8 cellular contexts compared by ENCODE assay signal in genomic region chr4:173371292-173372192, GRCh38. TPM values are rescaled to one million over a fixed set of nuclear protein-coding genes. Genes with fewer than 3 reads are reported as not detected.
DNase-seq lines count a peak whose midpoint lies in the region; ATAC-seq, FAIRE-seq and TF ChIP-seq lines count a peak whose summit lies in the region.

No MANE protein-coding gene starts in this region.

- no peaks in the 10 kb centered on the region for H3K9me3 ChIP-seq in small intestine (ENCODE audit: control insufficient read depth, low read depth)

- H3K4me1 ChIP-seq in small intestine (ENCODE audit: control insufficient read depth in 2 of 2, insufficient read depth in 1 of 2, low read depth in 1 of 2, low read length in 1 of 2): no peaks in the 10 kb centered on the region

- peak; percentile 26 for ATAC-seq in HG02759 (IDR thresholded peaks at IDR 0.05; ENCODE audit: unreplicated experiment)

- FAIRE-seq in bronchial epithelial cell (lab: Jason Lieb, UNC) (no peak), small intestine (lab: Jason Lieb, UNC) (no peak)

- H3K36me3 ChIP-seq in bronchial epithelial cell (ENCODE audit: control insufficient read depth, insufficient read depth, low read length) (peaks cover 2% of the 10 kb centered on the region), small intestine (ENCODE audit: control insufficient read depth in 2 of 2, insufficient read depth in 2 of 2, low read length in 2 of 2) (no peaks in the 10 kb centered on the region)

- 0% methylated on average over 52 to 68 of the region's 68 CpGs for WGBS in small intestine, 3 donors

- H3K4me3 ChIP-seq in bronchial epithelial cell (ENCODE audit: low read depth, low read length) (peak overlapping the region; percentile 95), small intestine (ENCODE audit: low read depth in 1 of 2, low read length in 2 of 2) (peak overlapping the region; percentile 77 to 97)

- TF ChIP-seq CTCF in VCaP (conservative IDR thresholded peaks at IDR 0.05) (no peak), bronchial epithelial cell (IDR thresholded peaks at IDR 0.05; ENCODE audit: insufficient read depth, low read length, severe bottlenecking) (no peak)

- H3K27ac ChIP-seq in VCaP (peak overlapping the region; percentile 82), small intestine (ENCODE audit: low read depth in 1 of 2, low read length in 1 of 2) (peak overlapping the region; percentile 81 to 84)

- DNase-seq in NCI-H1417 (lab: John Stamatoyannopoulos, UW): peak; percentile 24 to 90 (median 81)
- no peak for DNase-seq in NCI-H1417 treated with DMSO at 0.1 percent for 48 hours (lab: John Stamatoyannopoulos, UW)
- peak; percentile 74 for DNase-seq in NCI-H1092 (lab: John Stamatoyannopoulos, UW)
- peak; percentile 60 for DNase-seq in bronchial epithelial cell (ENCODE audit: low read depth)
- DNase-seq in inferior parietal cortex (ENCODE audit: extremely low spot score): peak; percentile 80
- DNase-seq in small intestine: peak; percentile 73

- H3K27me3 ChIP-seq in bronchial epithelial cell (ENCODE audit: control insufficient read depth, insufficient read depth, low read length) (no peaks in the 10 kb centered on the region), small intestine (ENCODE audit: control insufficient read depth in 2 of 2, insufficient read depth in 2 of 2, low read length in 2 of 2) (no peaks in the 10 kb centered on the region)

RNA-seq across cellular contexts. Expression of gene SAP30, which starts 0.8 kb away (rescaled TPM):
- 5.9 and 11.1 TPM in 2 replicates for total RNA-seq in bronchial epithelial cell
- polyA plus RNA-seq in small intestine: 10 to 100 TPM in 1 of 3 donors, 1 to 10 TPM in 2; 5.6 to 16.1 (median 8.6) TPM

RNA-seq across cellular contexts. Expression of gene SCRG1, which starts 27.4 kb away (rescaled TPM):
- not detected in 2 replicates for total RNA-seq in bronchial epithelial cell
- under 1 TPM in 1 of 3 donors, not detected in 2; 0.43 TPM for polyA plus RNA-seq in small intestine

RNA-seq across cellular contexts. Expression of gene HMGB2, which starts 37.4 kb away (rescaled TPM):
- 27.9 and 53.8 TPM in 2 replicates for total RNA-seq in bronchial epithelial cell
- polyA plus RNA-seq in small intestine: 100 to 1,000 TPM in 1 of 3 donors, 10 to 100 TPM in 2; 46.5 to 274 (median 64.0) TPM
